In the genomic region with DNA sequence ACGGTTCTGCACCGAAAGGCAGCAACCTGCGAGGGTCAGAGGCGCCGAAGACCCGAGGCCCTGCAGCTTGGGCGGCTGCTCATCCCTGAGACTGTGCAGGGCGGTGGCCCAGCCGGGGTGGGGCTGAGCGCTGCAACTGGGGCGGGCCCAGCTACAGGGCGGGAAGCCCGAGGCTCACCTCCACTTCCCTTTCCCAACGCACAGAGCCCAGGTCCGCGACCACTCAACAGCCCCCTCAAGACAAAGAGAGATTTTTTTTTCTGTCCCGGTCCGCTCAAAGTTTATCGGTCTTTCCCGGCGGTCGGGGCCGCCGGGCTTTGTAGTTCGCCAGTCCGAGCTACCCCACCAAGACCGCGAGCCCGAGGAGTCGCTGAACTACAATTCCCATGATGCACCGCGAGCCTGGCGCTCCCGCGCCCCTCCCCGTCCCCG, we compare ENCODE assay signal across 8 cellular contexts. TPM values are rescaled to one million over a fixed set of nuclear protein-coding genes. Genes with fewer than 3 reads are reported as not detected.
A peak's percentile ranks its signal among the peaks of the same experiment; 100 is the strongest.
DNase-seq lines count a peak whose midpoint lies in the region; ATAC-seq and TF ChIP-seq lines count a peak whose summit lies in the region.

No MANE protein-coding gene starts in this region.

- H3K4me1 ChIP-seq in spleen: peaks cover 10 to 62% (median 42%) of the 10 kb centered on the region in 6 donors

- no peaks in the 10 kb centered on the region for H3K27me3 ChIP-seq in spleen (replicated peaks in 1 of 7)

- intact Hi-C loops in spleen (cut with DNase I; ENCODE audit: low total_unique reads): no loop called here

- TF ChIP-seq CTCF in AG09319 (IDR thresholded peaks at IDR 0.05; ENCODE audit: low read depth, low read length) (no peak), spleen (IDR thresholded peaks at IDR 0.05 in 8 of 11, conservative IDR thresholded peaks at IDR 0.05 in 3 of 11) (no peak)

- no peak for TF ChIP-seq POLR2A in spleen (IDR thresholded peaks at IDR 0.05)

- H3K36me3 ChIP-seq in spleen: no peaks in the 10 kb centered on the region

- H3K4me3 ChIP-seq in spleen: peak overlapping the region; percentile 92 to 99 (median 97)

- ATAC-seq in GM19025 (IDR thresholded peaks at IDR 0.05; ENCODE audit: low read depth, unreplicated experiment): peak; percentile 83
- peak; percentile 90 for ATAC-seq in HG03280 (IDR thresholded peaks at IDR 0.05; ENCODE audit: unreplicated experiment)

- DNase-seq in AG09319 (ENCODE audit: extremely low read depth, low read depth) (peak; percentile 74), NCI-H345 (lab: John Stamatoyannopoulos, UW) (peak; percentile 93), iris pigment epithelial cell (ENCODE audit: low read depth) (peak; percentile 90), spleen (peak; percentile 97)
- peak; percentile 81 to 83 (median 83) for DNase-seq in activated CD4-positive, CD25-positive, alpha-beta regulatory T cell (lab: John Stamatoyannopoulos, UW)
- DNase-seq in central memory CD4-positive, alpha-beta T cell: peak; percentile 85

- H3K27ac ChIP-seq in spleen: peak overlapping the region; percentile 77 to 94 (median 92)

- H3K9me3 ChIP-seq in spleen: no peaks in the 10 kb centered on the region

- WGBS in spleen, 5 donors: 0 to 1% (median 0%) methylated on average over 26 to 37 of the region's 37 CpGs

RNA-seq across cellular contexts. Expression of gene KATNAL1, which starts 0.6 kb away (rescaled TPM):
- 10 to 100 TPM in 5 of 7 donors, 1 to 10 TPM in 2; 7.1 to 17.6 (median 11.1) TPM for total RNA-seq in spleen
- 1 to 10 TPM in 2 of 3 donors, under 1 TPM in 1; 0.78 to 2.0 (median 1.9) TPM for polyA plus RNA-seq in spleen

Comparison
In these comparisons a context has a peak if more than half of its experiments do, and no peak if none do; other contexts are left out.
1. Peak in every context shown above with its lines: DNase-seq, ATAC-seq, H3K4me3 ChIP-seq and H3K27ac ChIP-seq.